10 cellular contexts compared by ENCODE assay signal in genomic region chr2:234564719-234565118, GRCh38.
DNase-seq lines count a peak whose midpoint lies in the region; ATAC-seq, FAIRE-seq and TF ChIP-seq lines count a peak whose summit lies in the region.
"Had no signal": no experiment of that assay in that cellular context is flagged by ENCODE, and none has a peak within 500 bp of the region (broad histone marks: within the 10 kb centered on the region; RNA-seq: fewer than 3 reads in every experiment).

No MANE protein-coding gene starts in this region.

- H2AFZ ChIP-seq in SK-N-SH (ENCODE audit: low read depth) (no peak overlapping the region), keratinocyte (ENCODE audit: control insufficient read depth, low read length) (no peak overlapping the region)

- H3K4me1 ChIP-seq in SK-N-SH (ENCODE audit: control insufficient read depth in 1 of 2, insufficient read depth in 2 of 2, low read depth in 1 of 2, low read length in 1 of 2) (peaks cover 0 to 9% of the 10 kb centered on the region in 2 experiments; a peak in 3 of 4 replicates), keratinocyte (ENCODE audit: control insufficient read depth, extremely low read depth, insufficient read depth, low read length) (no peaks in the 10 kb centered on the region)

- no peak overlapping the region for H3K4me2 ChIP-seq in SK-N-SH
- no peak overlapping the region for H3K4me2 ChIP-seq in keratinocyte (ENCODE audit: control insufficient read depth, extremely low read depth, insufficient read depth, low read depth, low read length)

- H3K36me3 ChIP-seq in SK-N-SH (replicated peaks in 1 of 2; ENCODE audit: control insufficient read depth in 1 of 2, insufficient read depth in 2 of 2, low read length in 1 of 2), result no peaks in the 10 kb centered on the region
- no peaks in the 10 kb centered on the region for H3K36me3 ChIP-seq in keratinocyte (ENCODE audit: control insufficient read depth in 2 of 2, extremely low read depth in 1 of 2, insufficient read depth in 2 of 2, low read length in 2 of 2)

- H3K36me3 Mint-ChIP-seq in T-helper 17 cell (ENCODE audit: low read depth), result peaks cover 4% of the 10 kb centered on the region
- H3K36me3 Mint-ChIP-seq: natural killer cell had no signal

- H3K4me3 ChIP-seq in SK-N-SH (ENCODE audit: low read depth in 2 of 2, low read length in 1 of 2) (no peak overlapping the region), keratinocyte (ENCODE audit: control insufficient read depth in 2 of 3, extremely low read depth in 1 of 3, insufficient read depth in 2 of 3, low read depth in 1 of 3, low read length in 3 of 3) (no peak overlapping the region)

- peak; percentile 9 for FAIRE-seq in keratinocyte (lab: Jason Lieb, UNC)

- H3K4me1 Mint-ChIP-seq in T-helper 17 cell, result no peaks in the 10 kb centered on the region
- H3K4me1 Mint-ChIP-seq: natural killer cell had no signal

- H3F3A ChIP-seq in SK-N-SH (replicated peaks; ENCODE audit: insufficient read depth), result no peaks in the 10 kb centered on the region

- peaks cover 49% of the 10 kb centered on the region for H3K27me3 Mint-ChIP-seq in T-helper 17 cell

- no peaks in the 10 kb centered on the region for H3K9me2 ChIP-seq in SK-N-SH

- POLR2A ChIA-PET in SK-N-SH (lab: Yijun Ruan, JAX), result no interaction called here

- H3K9me3 ChIP-seq in SK-N-SH (no peaks in the 10 kb centered on the region), keratinocyte (ENCODE audit: control insufficient read depth, low read depth, low read length) (no peaks in the 10 kb centered on the region), T-helper 17 cell (ENCODE audit: control insufficient read depth, low read length, poor library complexity, severe bottlenecking) (no peaks in the 10 kb centered on the region)

- no peaks in the 10 kb centered on the region for H4K20me1 ChIP-seq in SK-N-SH (ENCODE audit: insufficient read depth)
- H4K20me1 ChIP-seq in keratinocyte (ENCODE audit: control insufficient read depth, extremely low read depth, insufficient read depth, low read length), result no peaks in the 10 kb centered on the region

- no peak for ATAC-seq in T-helper 17 cell
- no peak for ATAC-seq in HG02840 (IDR thresholded peaks at IDR 0.05; ENCODE audit: low FRiP score, unreplicated experiment)
- ATAC-seq: natural killer cell had no signal

- DNase-seq in AG20443 (ENCODE audit: low spot score) (peak; percentile 55), M059J (ENCODE audit: low read depth) (peak; percentile 60), SK-N-SH (peak; percentile 55), keratinocyte (ENCODE audit: low read depth, low spot score) (no peak), SK-N-DZ (ENCODE audit: low spot score) (no peak), T-helper 17 cell (no peak), DMS53 treated with DMSO at 0.1 percent for 48 hours (lab: John Stamatoyannopoulos, UW; ENCODE audit: unreplicated experiment) (no peak)
- DNase-seq: activated T-cell treated with anti-CD3 and anti-CD28 coated beads, Interleukin-2, amount 50 U/mL, for 24 hours; natural killer cell had no signal

- H3K27me3 ChIP-seq in SK-N-SH (ENCODE audit: insufficient read depth) (no peaks in the 10 kb centered on the region), keratinocyte (ENCODE audit: control insufficient read depth, extremely low read depth, insufficient read depth, low read length) (peaks cover 4% of the 10 kb centered on the region)

- peak; percentile 75 for TF ChIP-seq RAD21 in SK-N-SH (IDR thresholded peaks at IDR 0.05; ENCODE audit: low read length)

- H3K9ac ChIP-seq in SK-N-SH, result no peak overlapping the region
- no peak overlapping the region for H3K9ac ChIP-seq in keratinocyte (ENCODE audit: control insufficient read depth, extremely low read depth, insufficient read depth, low read length)

- H3K27ac Mint-ChIP-seq in T-helper 17 cell, result no peak overlapping the region
- H3K27ac Mint-ChIP-seq: activated T-cell treated with anti-CD3 and anti-CD28 coated beads, Interleukin-2, amount 50 U/mL, for 24 hours; natural killer cell had no signal

- WGBS in SK-N-SH (ENCODE audit: low lambda C conversion rate), result 8% methylated on average over 2 of the region's 2 CpGs

- dilution Hi-C loops in keratinocyte (cut with MboI; ENCODE audit: extremely low pct_ligation_motif_present, low sequenced_read_pairs), result loop anchor here (25.0 kb wide), 1 partner anchor 548 kb away; no protein-coding TSS in a partner anchor

- H3K4me3 Mint-ChIP-seq in T-helper 17 cell, result no peak overlapping the region
- H3K4me3 Mint-ChIP-seq: activated T-cell treated with anti-CD3 and anti-CD28 coated beads, Interleukin-2, amount 50 U/mL, for 24 hours; natural killer cell had no signal

- H3K9me1 ChIP-seq in keratinocyte (ENCODE audit: control insufficient read depth, extremely low read depth, insufficient read depth, low read length), result no peaks in the 10 kb centered on the region

- TF ChIP-seq EP300 in SK-N-SH (IDR thresholded peaks at IDR 0.05; ENCODE audit: borderline replicate concordance in 1 of 2, low read depth in 1 of 2, low read length in 1 of 2), result no peak

- CTCF ChIA-PET in SK-N-SH (lab: Yijun Ruan, JAX), result interaction anchor here (0.7 to 2.8 kb wide), 21 partner anchors 9 to 552 kb away, joined by 3 to 33 read pairs (median 4); no protein-coding TSS in a partner anchor

- TF ChIP-seq CTCF in SK-N-SH (IDR thresholded peaks at IDR 0.05) (peak; percentile 48), keratinocyte (optimal IDR thresholded peaks at IDR 0.05 in 1 of 3, IDR thresholded peaks at IDR 0.05 in 1 of 3, conservative IDR thresholded peaks at IDR 0.05 in 1 of 3; ENCODE audit: extremely low read depth in 1 of 3, insufficient read depth in 2 of 3, low read length in 3 of 3) (no peak)

- H3K79me2 ChIP-seq in SK-N-SH (ENCODE audit: insufficient read depth) (no peaks in the 10 kb centered on the region), keratinocyte (ENCODE audit: control insufficient read depth, insufficient read depth, low read length) (no peaks in the 10 kb centered on the region)

- H3K27ac ChIP-seq in SK-N-SH (ENCODE audit: low read depth in 2 of 2, low read length in 1 of 2), result peak overlapping the region in 1 of 2 experiments; percentile 86; a peak in 2 of 4 replicates
- no peak overlapping the region for H3K27ac ChIP-seq in keratinocyte (ENCODE audit: control insufficient read depth, insufficient read depth, low read length)

TF ChIP-seq in SK-N-SH, 30 proteins besides CTCF, POLR2A, EP300 and RAD21 (continues in another document):
- TF ChIP-seq TAF1 (IDR thresholded peaks at IDR 0.05; ENCODE audit: borderline replicate concordance, low read depth, low read length), result no peak
- no peak for TF ChIP-seq MXI1 (IDR thresholded peaks at IDR 0.05; ENCODE audit: low read depth, low read length)
- TF ChIP-seq GABPA (IDR thresholded peaks at IDR 0.05; ENCODE audit: low read depth), result no peak
- TF ChIP-seq, protein P1, sequence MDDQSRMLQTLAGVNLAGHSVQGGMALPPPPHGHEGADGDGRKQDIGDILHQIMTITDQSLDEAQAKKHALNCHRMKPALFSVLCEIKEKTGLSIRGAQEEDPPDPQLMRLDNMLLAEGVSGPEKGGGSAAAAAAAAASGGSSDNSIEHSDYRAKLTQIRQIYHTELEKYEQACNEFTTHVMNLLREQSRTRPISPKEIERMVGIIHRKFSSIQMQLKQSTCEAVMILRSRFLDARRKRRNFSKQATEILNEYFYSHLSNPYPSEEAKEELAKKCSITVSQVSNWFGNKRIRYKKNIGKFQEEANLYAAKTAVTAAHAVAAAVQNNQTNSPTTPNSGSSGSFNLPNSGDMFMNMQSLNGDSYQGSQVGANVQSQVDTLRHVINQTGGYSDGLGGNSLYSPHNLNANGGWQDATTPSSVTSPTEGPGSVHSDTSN (IDR thresholded peaks at IDR 0.05), result no peak
- TF ChIP-seq POLR2AphosphoS5 (IDR thresholded peaks at IDR 0.05; ENCODE audit: low read depth, low read length), result no peak
- no peak for TF ChIP-seq SIN3A (IDR thresholded peaks at IDR 0.05; ENCODE audit: borderline replicate concordance, low read depth, low read length)
- no peak for TF ChIP-seq ELF1 (IDR thresholded peaks at IDR 0.05)
- TF ChIP-seq SMC3 (IDR thresholded peaks at IDR 0.05; ENCODE audit: low read depth, low read length), result peak; percentile 55
- TF ChIP-seq USF1 (IDR thresholded peaks at IDR 0.05; ENCODE audit: borderline replicate concordance, low read depth), result no peak
- no peak for TF ChIP-seq IRF3 (IDR thresholded peaks at IDR 0.05; ENCODE audit: low read depth, low read length)
- TF ChIP-seq MAX (IDR thresholded peaks at IDR 0.05; ENCODE audit: low read depth), result no peak
- TF ChIP-seq RCOR1 (IDR thresholded peaks at IDR 0.05; ENCODE audit: low read length), result 0 out of 2 replicates have a peak, but pooled peaks have one; percentile 31
- TF ChIP-seq, protein P2, sequence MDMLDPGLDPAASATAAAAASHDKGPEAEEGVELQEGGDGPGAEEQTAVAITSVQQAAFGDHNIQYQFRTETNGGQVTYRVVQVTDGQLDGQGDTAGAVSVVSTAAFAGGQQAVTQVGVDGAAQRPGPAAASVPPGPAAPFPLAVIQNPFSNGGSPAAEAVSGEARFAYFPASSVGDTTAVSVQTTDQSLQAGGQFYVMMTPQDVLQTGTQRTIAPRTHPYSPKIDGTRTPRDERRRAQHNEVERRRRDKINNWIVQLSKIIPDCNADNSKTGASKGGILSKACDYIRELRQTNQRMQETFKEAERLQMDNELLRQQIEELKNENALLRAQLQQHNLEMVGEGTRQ (IDR thresholded peaks at IDR 0.05; ENCODE audit: borderline replicate concordance, low read depth, low read length), result no peak
- no peak for TF ChIP-seq RXRA (IDR thresholded peaks at IDR 0.05; ENCODE audit: borderline replicate concordance, low read depth)
- TF ChIP-seq NFIC (IDR thresholded peaks at IDR 0.05; ENCODE audit: borderline replicate concordance), result no peak

Comparison
In these comparisons a context has a peak if more than half of its experiments do, and no peak if none do; other contexts are left out.
1. DNase-seq: peak in AG20443 (single experiment), M059J (single experiment) and SK-N-SH (single experiment); none in keratinocyte (single experiment), SK-N-DZ (single experiment), T-helper 17 cell (0 of 3) and DMS53 treated with DMSO at 0.1 percent for 48 hours (single experiment).